28 cellular contexts compared by ENCODE assay signal in the genomic region with DNA sequence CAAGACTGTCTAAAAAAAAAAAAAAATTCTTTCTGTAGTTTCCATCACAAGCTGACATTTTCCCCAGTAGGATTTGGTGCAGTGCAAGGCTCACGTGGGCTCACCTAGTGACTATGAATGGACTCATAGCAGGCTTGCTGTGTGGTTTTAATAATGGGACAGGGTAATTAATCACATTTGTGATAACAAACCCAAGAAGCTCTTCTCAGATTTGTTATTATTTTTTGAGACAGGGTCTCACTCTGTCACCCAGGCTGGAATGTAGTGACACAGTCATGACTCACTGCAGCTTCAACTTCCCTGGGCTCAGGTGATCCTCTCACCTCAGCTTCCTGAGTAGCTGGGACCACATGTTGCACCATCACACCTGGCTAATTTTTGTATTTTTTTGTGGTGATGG. TPM values are rescaled to one million over a fixed set of nuclear protein-coding genes. Genes with fewer than 3 reads are reported as not detected.
A peak's percentile ranks its signal among the peaks of the same experiment; 100 is the strongest.
DNase-seq lines count a peak whose midpoint lies in the region; ATAC-seq and TF ChIP-seq lines count a peak whose summit lies in the region.
"Had no signal": no experiment of that assay in that cellular context is flagged by ENCODE, and none has a peak within 500 bp of the region (broad histone marks: within the 10 kb centered on the region; RNA-seq: fewer than 3 reads in every experiment).

No MANE protein-coding gene starts in this region.

- H3K27me3 Mint-ChIP-seq in MCF 10A (ENCODE audit: insufficient read depth, unreplicated experiment), result no peaks in the 10 kb centered on the region
- no peaks in the 10 kb centered on the region for H3K27me3 Mint-ChIP-seq in stimulated activated naive CD8-positive, alpha-beta T cell treated with anti-CD3 and anti-CD28 coated beads, Interleukin-15, amount 100 ng/mL, for 72 hours
- H3K27me3 Mint-ChIP-seq: effector memory CD8-positive, alpha-beta T cell had no signal

- H3K4me1 ChIP-seq in mammary epithelial cell (ENCODE audit: insufficient read depth, low read length) (peaks cover 15% of the 10 kb centered on the region), hepatocyte (ENCODE audit: insufficient read depth) (no peaks in the 10 kb centered on the region)
- H3K4me1 ChIP-seq: colonic mucosa, esophagus squamous epithelium, gastroesophageal sphincter, parathyroid adenoma, right lobe of liver had no signal

- in situ Hi-C loops in mammary epithelial cell (cut with MboI; ENCODE audit: low sequenced_read_pairs in 2 of 2), result no loop called here

- H3K4me1 Mint-ChIP-seq in MCF 10A (ENCODE audit: insufficient read depth, unreplicated experiment), result no peaks in the 10 kb centered on the region
- peaks cover 45% of the 10 kb centered on the region for H3K4me1 Mint-ChIP-seq in stimulated activated naive CD8-positive, alpha-beta T cell treated with anti-CD3 and anti-CD28 coated beads, Interleukin-15, amount 100 ng/mL, for 72 hours
- H3K4me1 Mint-ChIP-seq: neural crest cell had no signal

- dilution Hi-C loops in mammary epithelial cell (cut with HindIII; ENCODE audit: low sequenced_read_pairs), result no loop called here

- BruUV-seq in mammary epithelial cell (replicated peaks; lab: Mats Ljungman, UMichigan) (no TSS peak), MCF 10A (replicated peaks; lab: Mats Ljungman, UMichigan) (no TSS peak)

- H3K36me3 ChIP-seq in mammary epithelial cell (ENCODE audit: insufficient read depth, low read length) (peaks cover 13% of the 10 kb centered on the region), hepatocyte (replicated peaks; ENCODE audit: insufficient read depth, low read depth) (no peaks in the 10 kb centered on the region)
- H3K36me3 ChIP-seq: colonic mucosa had no signal

- H3K9me3 ChIP-seq in mammary epithelial cell (replicated peaks; ENCODE audit: insufficient read depth, low read length) (no peaks in the 10 kb centered on the region), hepatocyte (ENCODE audit: low read depth) (no peaks in the 10 kb centered on the region)
- H3K9me3 ChIP-seq: colonic mucosa, esophagus squamous epithelium, gastroesophageal sphincter, mucosa of descending colon, right lobe of liver, thyroid gland had no signal

- POLR2A ChIA-PET in MCF 10A (lab: Yijun Ruan, JAX), result interaction anchor here (0.7 kb wide), 1 partner anchor 168 kb away, joined by 3 read pairs; no protein-coding TSS in a partner anchor

- H3K4me2 ChIP-seq in mammary epithelial cell (ENCODE audit: insufficient read depth, low read depth, low read length) (no peak overlapping the region), hepatocyte (no peak overlapping the region)

- no peaks in the 10 kb centered on the region for H3K9me2 ChIP-seq in hepatocyte (replicated peaks; ENCODE audit: insufficient read depth)

- CTCF ChIA-PET in mammary epithelial cell (lab: Charles Lee; ENCODE audit: low non-redundant PET), result interaction anchor here (0.7 kb wide), 1 partner anchor 75 kb away, joined by 6 read pairs; no protein-coding TSS in a partner anchor
- CTCF ChIA-PET in MCF 10A (lab: Yijun Ruan, JAX), result interaction anchor here (0.6 to 1.1 kb wide), 4 partner anchors 12 to 192 kb away, joined by 3 to 4 read pairs (median 3); no protein-coding TSS in a partner anchor

- H3K27me3 ChIP-seq in mammary epithelial cell (ENCODE audit: insufficient read depth, low read length) (no peaks in the 10 kb centered on the region), hepatocyte (no peaks in the 10 kb centered on the region)
- H3K27me3 ChIP-seq: brain microvascular endothelial cell, colonic mucosa, esophagus squamous epithelium, gastroesophageal sphincter, right lobe of liver, thyroid gland had no signal

- TF ChIP-seq CTCF in mammary epithelial cell (conservative IDR thresholded peaks at IDR 0.05 in 1 of 2, IDR thresholded peaks at IDR 0.05 in 1 of 2; ENCODE audit: extremely low read depth in 1 of 2, insufficient read depth in 1 of 2, low read depth in 1 of 2, low read length in 2 of 2) (no peak), MCF 10A (IDR thresholded peaks at IDR 0.05; ENCODE audit: unreplicated experiment) (no peak), hepatocyte (IDR thresholded peaks at IDR 0.05; ENCODE audit: poor library complexity) (no peak)

- intact Hi-C loops in mammary epithelial cell (cut with micrococcal nuclease) (loop anchor here (5.0 kb wide), 1 partner anchor 46 kb away; a partner anchor contains a TSS), MCF 10A (cut with micrococcal nuclease) (no loop called here)

- DNase-seq in mammary epithelial cell, result peak; percentile 78
- no peak for DNase-seq in MCF 10A (ENCODE audit: unreplicated experiment)
- peak; percentile 25 for DNase-seq in HT1080 (ENCODE audit: low read depth)
- DNase-seq in amniotic epithelial cell (ENCODE audit: low read depth), result peak; percentile 12
- DNase-seq in stimulated activated naive CD8-positive, alpha-beta T cell treated with anti-CD3 and anti-CD28 coated beads, Interleukin-15, amount 100 ng/mL, for 72 hours, result no peak
- no peak for DNase-seq in NCI-H446 treated with DMSO at 0.1 percent for 48 hours (lab: John Stamatoyannopoulos, UW)
- DNase-seq in hepatocyte (ENCODE audit: low spot score), result no peak
- DNase-seq: brain microvascular endothelial cell; colonic mucosa; effector memory CD8-positive, alpha-beta T cell; esophagus squamous epithelium; IMR-90; left ventricle myocardium superior; mucosa of descending colon; NCI-H1105; NCI-H1930; NCI-H2227 treated with DMSO at 0.1 percent for 48 hours; right lobe of liver; Right ventricle myocardium superior; stimulated activated CD4-positive, alpha-beta T cell treated with anti-CD3 and anti-CD28 coated beads, Interleukin-12 subunit alpha, Interleukin-12 subunit beta, amount 100 ng/mL, for 4 hours; stimulated activated CD4-positive, alpha-beta T cell treated with anti-CD3 and anti-CD28 coated beads, Interleukin-4, amount 100 ng/mL, for 24 hours; stimulated activated naive CD4-positive, alpha-beta T cell; thyroid gland had no signal

- no peak overlapping the region for H3K9ac ChIP-seq in mammary epithelial cell (ENCODE audit: insufficient read depth, low read length)
- H3K9ac ChIP-seq: parathyroid adenoma had no signal

- no peak overlapping the region for H3K4me3 Mint-ChIP-seq in MCF 10A (ENCODE audit: unreplicated experiment)
- H3K4me3 Mint-ChIP-seq in stimulated activated naive CD8-positive, alpha-beta T cell treated with anti-CD3 and anti-CD28 coated beads, Interleukin-15, amount 100 ng/mL, for 72 hours, result no peak overlapping the region
- H3K4me3 Mint-ChIP-seq: effector memory CD8-positive, alpha-beta T cell; neural crest cell had no signal

- H3K27ac Mint-ChIP-seq in MCF 10A (ENCODE audit: low read depth, unreplicated experiment), result no peak overlapping the region
- no peak overlapping the region for H3K27ac Mint-ChIP-seq in stimulated activated naive CD8-positive, alpha-beta T cell treated with anti-CD3 and anti-CD28 coated beads, Interleukin-15, amount 100 ng/mL, for 72 hours

- H3K79me2 ChIP-seq in mammary epithelial cell (ENCODE audit: insufficient read depth, low read length) (peaks cover 24% of the 10 kb centered on the region), hepatocyte (no peaks in the 10 kb centered on the region)
- H3K79me2 ChIP-seq: parathyroid adenoma had no signal

- H3K27ac ChIP-seq in mammary epithelial cell (ENCODE audit: insufficient read depth, low read depth, low read length) (peak overlapping the region; percentile 10), hepatocyte (no peak overlapping the region)
- H3K27ac ChIP-seq: brain microvascular endothelial cell, C4-2B, colonic mucosa, esophagus squamous epithelium, gastroesophageal sphincter, parathyroid adenoma, right lobe of liver, thyroid gland had no signal

- H2AFZ ChIP-seq in mammary epithelial cell (ENCODE audit: low read depth, low read length) (no peak overlapping the region), hepatocyte (no peak overlapping the region)
- H2AFZ ChIP-seq: parathyroid adenoma had no signal

- peak; percentile 37 for ATAC-seq in stimulated activated naive CD8-positive, alpha-beta T cell treated with anti-CD3 and anti-CD28 coated beads, Interleukin-15, amount 100 ng/mL, for 72 hours
- ATAC-seq: effector memory CD8-positive, alpha-beta T cell; gastroesophageal sphincter; left ventricle myocardium superior; mucosa of descending colon; right lobe of liver had no signal

- 0% methylated on average over 1 of the region's 1 CpG for WGBS in mammary epithelial cell (ENCODE audit: low coverage, missing lambda C conversion rate)
- 100% methylated on average over 1 of the region's 1 CpG for WGBS in hepatocyte (ENCODE audit: low lambda C conversion rate, missing lambda C conversion rate)

- no peaks in the 10 kb centered on the region for H3K9me3 Mint-ChIP-seq in MCF 10A (ENCODE audit: unreplicated experiment)
- no peaks in the 10 kb centered on the region for H3K9me3 Mint-ChIP-seq in stimulated activated naive CD8-positive, alpha-beta T cell treated with anti-CD3 and anti-CD28 coated beads, Interleukin-15, amount 100 ng/mL, for 72 hours
- H3K9me3 Mint-ChIP-seq: effector memory CD8-positive, alpha-beta T cell; neural crest cell had no signal

- no peaks in the 10 kb centered on the region for H4K20me1 ChIP-seq in mammary epithelial cell (ENCODE audit: insufficient read depth, low read length)
- H4K20me1 ChIP-seq in hepatocyte (ENCODE audit: insufficient read depth, poor library complexity, severe bottlenecking), result no peaks in the 10 kb centered on the region

- peaks cover 24% of the 10 kb centered on the region for H3K36me3 Mint-ChIP-seq in MCF 10A (ENCODE audit: insufficient read depth, unreplicated experiment)

- H3K4me3 ChIP-seq in mammary epithelial cell (replicated peaks in 1 of 3; ENCODE audit: insufficient read depth in 1 of 3, low read depth in 2 of 3, low read length in 3 of 3) (no peak overlapping the region), hepatocyte (no peak overlapping the region)
- H3K4me3 ChIP-seq: colonic mucosa, esophagus squamous epithelium, gastroesophageal sphincter, mucosa of descending colon, right lobe of liver, thyroid gland had no signal

RNA-seq across cellular contexts. Expression of a gene that starts 40.0 kb away (rescaled TPM):
- 1 to 10 TPM in 1 of 2 donors, under 1 TPM in 1; 0.17 to 4.6 TPM for total RNA-seq in mammary epithelial cell
- polyA plus RNA-seq in mammary epithelial cell, result 0.18 TPM
- polyA minus RNA-seq in mammary epithelial cell, result 1.7 TPM
- not detected in 2 replicates for total RNA-seq in MCF 10A (2022)
- 0.03 and 0.08 TPM in 2 replicates for total RNA-seq in HT1080 (2014; rRNA removed; shearing (Covaris generic))
- 0.26 and 0.33 TPM in 2 replicates for polyA plus RNA-seq in HT1080 (2015; cell fraction: cytosol; rRNA removed)
- polyA plus RNA-seq in HT1080 (2015; cell fraction: nucleus; rRNA removed), result 0.48 and 0.51 TPM in 2 replicates
- total RNA-seq in hepatocyte, result 1.2 and 1.4 TPM in 2 replicates
- 2.0 and 3.9 TPM in 2 replicates for polyA plus RNA-seq in hepatocyte
- total RNA-seq: G401 had no signal

RNA-seq across cellular contexts. Expression of a gene that starts 48.7 kb away (rescaled TPM):
- total RNA-seq in mammary epithelial cell, result 10 to 100 TPM; 73.2 to 75.6 TPM
- 66.2 TPM for polyA plus RNA-seq in mammary epithelial cell
- polyA minus RNA-seq in mammary epithelial cell, result 107 TPM
- 35.1 and 36.2 TPM in 2 replicates for total RNA-seq in MCF 10A (2022)
- 41.7 and 48.6 TPM in 2 replicates for total RNA-seq in HT1080 (2014; rRNA removed; shearing (Covaris generic))
- 27.9 and 29.3 TPM in 2 replicates for polyA plus RNA-seq in HT1080 (2015; cell fraction: cytosol; rRNA removed)
- polyA plus RNA-seq in HT1080 (2015; cell fraction: nucleus; rRNA removed), result 19.8 and 20.0 TPM in 2 replicates
- total RNA-seq in hepatocyte, result 31.6 and 32.2 TPM in 2 replicates
- 53.8 and 57.1 TPM in 2 replicates for polyA plus RNA-seq in hepatocyte

Comparison
In these comparisons a context has a peak if more than half of its experiments do, and no peak if none do; other contexts are left out.
1. DNase-seq: peak in mammary epithelial cell (single experiment), HT1080 (single experiment) and amniotic epithelial cell (single experiment); none in MCF 10A (single experiment), stimulated activated naive CD8-positive, alpha-beta T cell treated with anti-CD3 and anti-CD28 coated beads, Interleukin-15, amount 100 ng/mL, for 72 hours (0 of 2), NCI-H446 treated with DMSO at 0.1 percent for 48 hours (single experiment) and hepatocyte (single experiment).